In the genomic region with DNA sequence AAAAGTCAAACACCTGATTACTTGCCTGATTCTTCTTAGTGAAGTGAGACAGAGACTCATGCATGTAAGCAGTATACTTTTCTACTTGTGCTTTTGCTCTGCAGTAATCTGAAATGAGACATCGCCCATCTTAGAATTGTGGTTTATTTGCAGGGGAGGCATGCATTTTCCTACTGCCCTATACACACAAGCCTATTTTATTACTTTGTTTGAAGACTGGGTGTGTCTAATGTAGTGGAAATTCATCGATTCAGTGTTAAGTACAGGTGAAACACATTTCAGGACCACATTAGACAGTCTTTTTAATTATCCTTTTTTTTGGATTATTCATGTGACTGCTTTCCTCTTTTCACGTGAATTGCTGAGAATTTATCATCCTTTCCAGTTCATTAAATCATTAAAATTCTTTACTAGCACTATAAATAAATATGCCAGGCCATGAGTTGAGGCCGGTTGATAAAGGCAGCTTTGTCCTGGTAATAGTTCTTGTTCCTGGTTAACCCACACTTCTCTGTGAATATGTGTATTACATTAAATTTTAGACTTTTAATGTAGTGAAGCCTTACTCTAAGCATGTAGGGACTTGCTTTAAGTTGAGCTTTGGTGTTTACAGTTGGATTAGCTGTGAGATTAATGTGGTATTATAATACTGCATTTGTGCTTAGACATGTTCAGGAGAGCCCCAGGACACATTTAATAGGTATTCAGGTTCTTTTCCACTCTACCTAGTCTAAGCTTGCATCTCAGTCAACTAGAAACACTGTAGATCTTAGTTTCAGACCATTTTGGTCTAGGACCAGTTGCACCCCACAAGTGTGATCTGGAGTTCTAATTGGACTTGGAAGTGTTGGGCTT, we compare ENCODE assay signal across 18 cellular contexts. TPM values are rescaled to one million over a fixed set of nuclear protein-coding genes. Genes with fewer than 3 reads are reported as not detected.
DNase-seq lines count a peak whose midpoint lies in the region; ATAC-seq and TF ChIP-seq lines count a peak whose summit lies in the region.
"Had no signal": no experiment of that assay in that cellular context is flagged by ENCODE, and none has a peak within 500 bp of the region (broad histone marks: within the 10 kb centered on the region; RNA-seq: fewer than 3 reads in every experiment).

No MANE protein-coding gene starts in this region.

- no peak for TF ChIP-seq POLR2A in stomach (IDR thresholded peaks at IDR 0.05)

- TF ChIP-seq EP300 in stomach (IDR thresholded peaks at IDR 0.05) = no peak

- H3K4me1 ChIP-seq in stomach = peaks cover 13 to 50% (median 31%) of the 10 kb centered on the region in 4 donors
- H3K4me1 ChIP-seq: ascending aorta had no signal

- intact Hi-C loops in Right ventricle myocardium superior (cut with DNase I) (no loop called here), Right ventricle myocardium inferior (cut with DNase I) (no loop called here), stomach (cut with DNase I; ENCODE audit: low total_unique reads) (no loop called here)

- DNase-seq in Right ventricle myocardium superior (no peak), Right ventricle myocardium inferior (ENCODE audit: missing footprints) (no peak), NCI-H526 treated with DMSO at 0.1 percent for 48 hours (lab: John Stamatoyannopoulos, UW) (peak; percentile 94), epithelial cell of esophagus (ENCODE audit: low read depth) (peak; percentile 92), stomach (no peak), DMS 273 (lab: John Stamatoyannopoulos, UW; ENCODE audit: unreplicated experiment) (no peak)
- DNase-seq: activated CD4-positive, alpha-beta T cell treated with anti-CD3 and anti-CD28 coated beads for 1 hour; activated naive CD4-positive, alpha-beta T cell; CD4-positive, alpha-beta T cell; NCI-H187; T-helper 2 cell had no signal

- H3K36me3 ChIP-seq in stomach = no peaks in the 10 kb centered on the region
- H3K36me3 ChIP-seq: ascending aorta, right atrium auricular region had no signal

- H3K27me3 ChIP-seq in stomach = no peaks in the 10 kb centered on the region
- H3K27me3 ChIP-seq: ascending aorta, right atrium auricular region had no signal

- no peaks in the 10 kb centered on the region for H3K9me3 ChIP-seq in stomach
- H3K9me3 ChIP-seq: ascending aorta, right atrium auricular region had no signal

- peak overlapping the region; percentile 11 to 62 (median 51) for H3K27ac ChIP-seq in stomach
- H3K27ac ChIP-seq: ascending aorta, GM23248, HL-60, KMS-11 had no signal

- H3K4me3 ChIP-seq in epithelial cell of esophagus (ENCODE audit: low read length) (peak overlapping the region; percentile 9), stomach (no peak overlapping the region)
- H3K4me3 ChIP-seq: ascending aorta, GM23248, right atrium auricular region had no signal

- peak; percentile 18 for ATAC-seq in Right ventricle myocardium superior (ENCODE audit: poor library complexity)
- no peak for ATAC-seq in Right ventricle myocardium inferior
- ATAC-seq in HG03025 (IDR thresholded peaks at IDR 0.05; ENCODE audit: low FRiP score, unreplicated experiment) = no peak
- no peak for ATAC-seq in GM18907 (IDR thresholded peaks at IDR 0.05; ENCODE audit: unreplicated experiment)

- no peak for TF ChIP-seq CTCF in epithelial cell of esophagus (IDR thresholded peaks at IDR 0.05; ENCODE audit: insufficient read depth, low read depth, low read length, missing control alignments)
- no peak for TF ChIP-seq CTCF in stomach (IDR thresholded peaks at IDR 0.05)

- 25 to 41% (median 29%) methylated on average over 4 of the region's 4 CpGs for WGBS in stomach, 5 donors

RNA-seq across cellular contexts. Expression of gene BTBD3, which starts 10.8 kb away (rescaled TPM):
- total RNA-seq in Right ventricle myocardium superior = 28.4 TPM
- 29.1 TPM for total RNA-seq in Right ventricle myocardium inferior
- total RNA-seq in stomach = 100 to 1,000 TPM in 2 of 5 donors, 10 to 100 TPM in 3; 19.7 to 147 (median 90.0) TPM
- 10 to 100 TPM; 10.7 to 24.9 (median 21.7) TPM for polyA plus RNA-seq in stomach

Comparison
In these comparisons a context has a peak if more than half of its experiments do, and no peak if none do; other contexts are left out.
1. DNase-seq: peak in NCI-H526 treated with DMSO at 0.1 percent for 48 hours (single experiment) and epithelial cell of esophagus (single experiment); none in Right ventricle myocardium superior (single experiment), Right ventricle myocardium inferior (single experiment), stomach (single experiment) and DMS 273 (single experiment).